ENCODE assay signal across 14 cellular contexts in the genomic region with DNA sequence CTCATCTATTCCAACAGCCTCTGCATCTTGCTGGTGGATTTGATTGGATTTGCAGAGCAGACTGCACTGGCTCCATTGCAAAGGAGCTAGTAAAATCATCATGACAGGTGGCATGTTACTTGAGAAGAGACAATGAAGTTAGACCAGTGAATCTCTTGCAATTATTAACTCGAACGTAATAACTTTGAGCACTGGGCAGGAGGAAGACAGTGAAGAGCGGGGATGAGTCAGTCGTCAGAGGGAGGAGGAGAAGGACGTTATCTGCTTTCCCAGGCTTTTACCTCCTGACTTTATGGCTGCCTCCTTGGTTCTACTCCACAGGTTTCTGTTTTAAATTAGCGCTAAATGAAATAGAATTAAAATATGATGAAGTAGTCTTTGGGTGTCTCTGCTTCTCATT.
"Had no signal": no experiment of that assay in that cellular context is flagged by ENCODE, and none has a peak within 500 bp of the region (broad histone marks: within the 10 kb centered on the region; RNA-seq: fewer than 3 reads in every experiment).

No MANE protein-coding gene starts in this region.

- H3K36me3 ChIP-seq: ascending aorta, left lung, sigmoid colon had no signal

- H3K4me1 ChIP-seq: ascending aorta, left lung, parathyroid adenoma, sigmoid colon had no signal

- H3K9me3 ChIP-seq: ascending aorta, left lung had no signal

- H3K4me3 ChIP-seq: ascending aorta, left lung, sigmoid colon had no signal

- H3K27me3 ChIP-seq: ascending aorta, left lung, sigmoid colon had no signal

- DNase-seq: activated CD4-positive, alpha-beta T cell treated with anti-CD3 and anti-CD28 coated beads, Interleukin-2, amount 50 U/mL, for 1 hour; activated CD8-positive, alpha-beta memory T cell treated with anti-CD3 and anti-CD28 coated beads, Interleukin-2, amount 50 U/mL, for 48 hours; activated effector memory CD4-positive, alpha-beta T cell treated with anti-CD3 and anti-CD28 coated beads, Interleukin-2, amount 50 U/mL, for 16 hours; activated naive CD4-positive, alpha-beta T cell treated with anti-CD3 and anti-CD28 coated beads, Interleukin-2, amount 50 U/mL, for 16 hours; activated T-cell treated with anti-CD3 and anti-CD28 coated beads, Interleukin-2, amount 50 U/mL, for 48 hours; cortex of kidney; left lung; midbrain; sigmoid colon; stimulated activated naive B cell treated with anti-CD40 and anti-IgM and Interleukin-4, amounts not matched to agents 10 μg/mL and 1 μg/mL and 100 μg/mL, for 72 hours; T-helper 1 cell; T-helper 9 cell had no signal

- H3K27ac ChIP-seq: ascending aorta, left lung, parathyroid adenoma, sigmoid colon had no signal
